ENCODE assay signal across 18 cellular contexts in genomic region chr7:77010074-77010680, GRCh38. TPM values are rescaled to one million over a fixed set of nuclear protein-coding genes. Genes with fewer than 3 reads are reported as not detected.
DNase-seq lines count a peak whose midpoint lies in the region; FAIRE-seq and TF ChIP-seq lines count a peak whose summit lies in the region.
"Not testable (repeated sequence)": the region's sequence is repeated elsewhere in the genome, so short reads cannot be mapped to it uniquely, and the experiment has no call there.
"Had no signal": no experiment of that assay in that cellular context is flagged by ENCODE, and none has a peak within 500 bp of the region (broad histone marks: within the 10 kb centered on the region; RNA-seq: fewer than 3 reads in every experiment).

No MANE protein-coding gene starts in this region.

- not testable (repeated sequence) for H3K36me3 ChIP-seq in PC-9 (ENCODE audit: low read depth); endodermal cell (ENCODE audit: control insufficient read depth, insufficient read depth, low read length); osteoblast (ENCODE audit: insufficient read depth, low read length)

- not testable (repeated sequence) for H3K36me3 Mint-ChIP-seq in endodermal cell (ENCODE audit: low read depth)

- CTCF ChIA-PET in PC-9 (lab: Charles Lee), result not testable (repeated sequence)

- H3K27ac ChIP-seq in PC-9, result peak overlapping the region; percentile 78
- H3K27ac ChIP-seq in endodermal cell (ENCODE audit: low read depth, low read length); osteoblast (ENCODE audit: low read depth, low read length): not testable (repeated sequence)

- not testable (repeated sequence) for H3K27me3 Mint-ChIP-seq in endodermal cell (ENCODE audit: insufficient read depth)

- not testable (repeated sequence) for FAIRE-seq in D721Med (lab: Jason Lieb, UNC)
- FAIRE-seq in H54 (lab: Jason Lieb, UNC), result peak; percentile 43

- not testable (repeated sequence) for TF ChIP-seq CTCF in D721Med (IDR thresholded peaks at IDR 0.05; ENCODE audit: insufficient read depth, missing control alignments); PC-9 (conservative IDR thresholded peaks at IDR 0.05); astrocyte of the cerebellum (IDR thresholded peaks at IDR 0.05; ENCODE audit: low read depth, low read length, missing control alignments); endodermal cell (conservative IDR thresholded peaks at IDR 0.05); osteoblast (IDR thresholded peaks at IDR 0.05; ENCODE audit: extremely low read depth, low read depth, low read length)

- H3K9me3 Mint-ChIP-seq in endodermal cell, result not testable (repeated sequence)

- H4K20me1 ChIP-seq in PC-9 (ENCODE audit: insufficient read depth); osteoblast (ENCODE audit: insufficient read depth, low read length): not testable (repeated sequence)

- not testable (repeated sequence) for H3K4me3 Mint-ChIP-seq in endodermal cell

- not testable (repeated sequence) for H3K27me3 ChIP-seq in PC-9 (ENCODE audit: insufficient read depth, low read depth); endodermal cell (ENCODE audit: control insufficient read depth, insufficient read depth, low read length, poor library complexity, severe bottlenecking); osteoblast (ENCODE audit: insufficient read depth, low read length)

- H3K9me3 ChIP-seq in PC-9 (ENCODE audit: insufficient read depth, low read depth); endodermal cell (ENCODE audit: control insufficient read depth, low read length); osteoblast (ENCODE audit: low read depth, low read length): not testable (repeated sequence)

- not testable (repeated sequence) for TF ChIP-seq POLR2A in H54 (IDR thresholded peaks at IDR 0.05; ENCODE audit: low read depth, low read length)

- DNase-seq in D721Med (ENCODE audit: insufficient read length, low spot score), result peak; percentile 3
- DNase-seq in H54 (ENCODE audit: insufficient read length, low spot score), result not testable (repeated sequence)
- peak; percentile 73 to 87 for DNase-seq in PC-9
- peak; percentile 67 for DNase-seq in astrocyte of the cerebellum (ENCODE audit: low read depth)
- DNase-seq in endodermal cell, result peak; percentile 63
- peak; percentile 21 for DNase-seq in iris pigment epithelial cell (ENCODE audit: low read depth)
- peak; percentile 45 for DNase-seq in osteoblast (ENCODE audit: insufficient read length, low spot score, missing footprints)

- POLR2A ChIA-PET in PC-9 (lab: Charles Lee; ENCODE audit: unreplicated experiment), result not testable (repeated sequence)

- H2AFZ ChIP-seq in PC-9; osteoblast (ENCODE audit: low read length): not testable (repeated sequence)

- WGBS in endodermal cell (ENCODE audit: insufficient coverage in 1 of 2, insufficient read length in 1 of 2), 2 experiments, result 86 to 92% methylated on average over 2 to 5 of the region's 16 CpGs

- not testable (repeated sequence) for H3K79me2 ChIP-seq in PC-9 (ENCODE audit: low read depth); osteoblast (ENCODE audit: insufficient read depth, low read length)

- BruUV-seq in PC-9 (replicated peaks; lab: Mats Ljungman, UMichigan), result not testable (repeated sequence)

- not testable (repeated sequence) for H3F3A ChIP-seq in PC-9 (ENCODE audit: insufficient read depth, low read depth)

- in situ Hi-C loops in astrocyte of the cerebellum (cut with HindIII; ENCODE audit: low sequenced_read_pairs), result not testable (repeated sequence)

- not testable (repeated sequence) for H3K27ac Mint-ChIP-seq in endodermal cell

- H3K4me2 ChIP-seq in PC-9, result peak overlapping the region; percentile 44; the same call in 1 of the 2 replicates
- not testable (repeated sequence) for H3K4me2 ChIP-seq in osteoblast (ENCODE audit: insufficient read depth, low read length)

- peaks cover 21% of the 10 kb centered on the region for H3K4me1 ChIP-seq in PC-9 (replicated peaks; ENCODE audit: insufficient read depth)
- H3K4me1 ChIP-seq in endodermal cell (ENCODE audit: control insufficient read depth, insufficient read depth, low read length); osteoblast (ENCODE audit: insufficient read depth, low read length): not testable (repeated sequence)

- intact Hi-C loops in PC-9 (cut with micrococcal nuclease; ENCODE audit: unreplicated experiment), result not testable (repeated sequence)

- H3K9me2 ChIP-seq in PC-9 (ENCODE audit: insufficient read depth), result not testable (repeated sequence)

- not testable (repeated sequence) for H3K4me3 ChIP-seq in PC-9; astrocyte of the cerebellum (ENCODE audit: low read depth, low read length); endodermal cell (ENCODE audit: low read length); osteoblast (ENCODE audit: insufficient read depth, low read length)

- not testable (repeated sequence) for H3K9ac ChIP-seq in endodermal cell (ENCODE audit: extremely low read depth, low read length, poor library complexity, severe bottlenecking)

- not testable (repeated sequence) for H3K4me1 Mint-ChIP-seq in endodermal cell

RNA-seq across cellular contexts. Expression of gene SPDYE17, which starts 22.0 kb away (rescaled TPM):
- total RNA-seq in PC-9 (2021) (not detected in 2 replicates), endodermal cell (not detected), osteoblast (not detected in 2 replicates)
- not detected for polyA plus RNA-seq in endodermal cell (2013, experiment 1 of 2)
- not detected for polyA plus RNA-seq in endodermal cell (2013, experiment 2 of 2)
- total RNA-seq: activated CD8-positive, alpha-beta memory T cell treated with anti-CD3 and anti-CD28 coated beads, Interleukin-2, amount 10 ng/mL, durations not matched to agents 7 days and 5 days; activated T-helper 1 cell treated with anti-CD3 and anti-CD28 coated beads, Interleukin-12 subunit alpha, Interleukin-12 subunit beta, Interleukin-2, Interleukin-4 antibody, amounts not matched to agents 30 ng/mL and 10 ng/mL and 1 ng/mL, durations not matched to agents 14 hours and 24 hours and 36 hours; ascending aorta; colonic mucosa; frontal cortex; GM23248; left colon; neural crest cell; prostate gland; smooth muscle cell had no signal
- polyA plus RNA-seq: GM23248, smooth muscle cell, thymus had no signal

RNA-seq across cellular contexts. Expression of gene SPDYE18, which starts 52.2 kb away (rescaled TPM):
- 0.44 TPM in 1 of 2 replicates, not detected in the other for total RNA-seq in PC-9 (2021)
- under 1 TPM in 1 of 2 donors, not detected in 1; 0.89 TPM for total RNA-seq in endodermal cell
- not detected for polyA plus RNA-seq in endodermal cell (2013, experiment 1 of 2)
- polyA plus RNA-seq in endodermal cell (2013, experiment 2 of 2), result not detected
- total RNA-seq in osteoblast, result not detected in 2 replicates
- total RNA-seq: ascending aorta, GM23248, neural crest cell, smooth muscle cell had no signal
- polyA plus RNA-seq: GM23248 had no signal
